In the genomic region with DNA sequence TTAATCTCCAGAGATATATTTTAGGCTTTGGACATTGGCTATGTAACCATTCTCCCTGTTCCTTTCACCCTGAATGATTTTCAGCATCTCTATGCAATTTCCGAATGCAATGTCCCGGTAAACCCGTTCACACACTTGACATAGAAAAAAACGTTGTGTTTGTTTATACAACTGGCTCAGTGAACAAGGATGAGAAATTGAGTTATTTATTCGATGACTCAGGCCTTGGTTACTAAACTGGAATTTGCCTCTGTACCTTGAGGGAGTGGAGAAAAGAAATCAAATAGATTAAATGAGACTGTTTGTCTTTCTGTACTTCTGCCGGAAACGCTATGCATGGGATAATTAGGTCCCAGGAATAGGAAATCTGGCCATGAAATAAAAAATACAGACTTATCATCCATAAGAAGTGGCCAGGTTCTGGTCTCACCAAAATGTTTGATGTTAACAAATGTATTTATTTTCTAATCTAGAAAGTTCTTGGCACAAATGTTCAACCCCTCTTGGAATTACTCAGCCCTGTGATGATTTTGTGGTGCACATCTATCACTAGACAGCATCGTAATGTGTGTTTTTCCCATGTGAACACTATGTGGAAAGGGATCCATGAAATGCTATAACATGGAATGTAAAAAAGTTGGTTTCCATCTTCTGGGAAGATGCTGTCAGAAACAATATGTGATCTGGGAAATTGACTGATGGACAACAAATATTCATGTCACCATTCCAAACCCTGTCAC, we compare ENCODE assay signal across 18 cellular contexts.
DNase-seq lines count a peak whose midpoint lies in the region; TF ChIP-seq lines count a peak whose summit lies in the region.
"Had no signal": no experiment of that assay in that cellular context is flagged by ENCODE, and none has a peak within 500 bp of the region (broad histone marks: within the 10 kb centered on the region; RNA-seq: fewer than 3 reads in every experiment).

No MANE protein-coding gene starts in this region.

- no peaks in the 10 kb centered on the region for H3F3A ChIP-seq in SK-N-SH (replicated peaks; ENCODE audit: insufficient read depth)

- no peak for TF ChIP-seq RAD21 in SK-N-SH (IDR thresholded peaks at IDR 0.05; ENCODE audit: low read length)

- no peaks in the 10 kb centered on the region for H4K20me1 ChIP-seq in SK-N-SH (ENCODE audit: insufficient read depth)

- TF ChIP-seq EP300 in SK-N-SH (IDR thresholded peaks at IDR 0.05; ENCODE audit: borderline replicate concordance in 1 of 2, low read depth in 1 of 2, low read length in 1 of 2): no peak

- H3K27me3 Mint-ChIP-seq in activated CD4-positive, alpha-beta memory T cell treated with anti-CD3 and anti-CD28 coated beads, Interleukin-2, amount 10 ng/mL, durations not matched to agents 7 days and 5 days: no peaks in the 10 kb centered on the region
- H3K27me3 Mint-ChIP-seq: CD4-positive, alpha-beta T cell had no signal

- no peaks in the 10 kb centered on the region for H3K9me2 ChIP-seq in SK-N-SH

- peak; percentile 90 for DNase-seq in A172 (ENCODE audit: low spot score)
- peak; percentile 86 for DNase-seq in EH (ENCODE audit: low read depth)
- DNase-seq in SK-N-SH: no peak
- DNase-seq in fibroblast of the aortic adventitia (ENCODE audit: low read depth): peak; percentile 21
- DNase-seq in activated CD4-positive, alpha-beta memory T cell treated with anti-CD3 and anti-CD28 coated beads, Interleukin-2, amount 10 ng/mL, durations not matched to agents 7 days and 5 days: no peak
- no peak for DNase-seq in NCI-H1417 treated with DMSO at 0.1 percent for 48 hours (lab: John Stamatoyannopoulos, UW)
- no peak for DNase-seq in occipital lobe (lab: John Stamatoyannopoulos, UW)
- no peak for DNase-seq in HuH-7.5 (ENCODE audit: low spot score)
- DNase-seq: activated CD8-positive, alpha-beta memory T cell treated with anti-CD3 and anti-CD28 coated beads, Interleukin-2, amount 50 U/mL, for 4 hours; CD4-positive, alpha-beta T cell; gastrocnemius medialis; left ventricle myocardium superior; MV-4-11; nucleus accumbens; stimulated activated CD4-positive, alpha-beta T cell treated with anti-CD3 and anti-CD28 coated beads, Interleukin-1b, Interleukin-23, amount 100 ng/mL, for 48 hours; stomach had no signal

- H3K36me3 Mint-ChIP-seq in activated CD4-positive, alpha-beta memory T cell treated with anti-CD3 and anti-CD28 coated beads, Interleukin-2, amount 10 ng/mL, durations not matched to agents 7 days and 5 days (ENCODE audit: low read depth): no peaks in the 10 kb centered on the region

- POLR2A ChIA-PET in SK-N-SH (lab: Yijun Ruan, JAX): no interaction called here
- POLR2A ChIA-PET in activated CD4-positive, alpha-beta memory T cell treated with anti-CD3 and anti-CD28 coated beads, Interleukin-2, amount 10 ng/mL, durations not matched to agents 7 days and 5 days (lab: Charles Lee): no interaction called here

- no peak overlapping the region for H3K4me3 Mint-ChIP-seq in activated CD4-positive, alpha-beta memory T cell treated with anti-CD3 and anti-CD28 coated beads, Interleukin-2, amount 10 ng/mL, durations not matched to agents 7 days and 5 days
- H3K4me3 Mint-ChIP-seq: CD4-positive, alpha-beta T cell had no signal

- no peak overlapping the region; a peak in 1 of 4 replicates for H3K27ac ChIP-seq in SK-N-SH (ENCODE audit: low read depth in 2 of 2, low read length in 1 of 2)
- H3K27ac ChIP-seq: cardiac muscle cell, gastrocnemius medialis, stomach had no signal

- H3K4me1 ChIP-seq in SK-N-SH (ENCODE audit: control insufficient read depth in 1 of 2, insufficient read depth in 2 of 2, low read depth in 1 of 2, low read length in 1 of 2): no peaks in the 10 kb centered on the region
- H3K4me1 ChIP-seq: gastrocnemius medialis, stomach had no signal

- no peak overlapping the region for H2AFZ ChIP-seq in SK-N-SH (ENCODE audit: low read depth)

- TF ChIP-seq CTCF in SK-N-SH (IDR thresholded peaks at IDR 0.05) (no peak), fibroblast of the aortic adventitia (IDR thresholded peaks at IDR 0.05; ENCODE audit: insufficient read depth, low read length) (no peak)

- no peak overlapping the region for H3K4me2 ChIP-seq in SK-N-SH

- H3K4me3 ChIP-seq in SK-N-SH (ENCODE audit: low read depth in 2 of 2, low read length in 1 of 2) (no peak overlapping the region), fibroblast of the aortic adventitia (ENCODE audit: low read depth, low read length) (no peak overlapping the region)
- H3K4me3 ChIP-seq: cardiac muscle cell, gastrocnemius medialis, GM12878, stomach had no signal

- no peak overlapping the region for H3K9ac ChIP-seq in SK-N-SH

- WGBS in SK-N-SH (ENCODE audit: low lambda C conversion rate): 55% methylated on average over 8 of the region's 8 CpGs

- H3K9me3 Mint-ChIP-seq in activated CD4-positive, alpha-beta memory T cell treated with anti-CD3 and anti-CD28 coated beads, Interleukin-2, amount 10 ng/mL, durations not matched to agents 7 days and 5 days: no peaks in the 10 kb centered on the region
- H3K9me3 Mint-ChIP-seq: CD4-positive, alpha-beta T cell had no signal

- no peaks in the 10 kb centered on the region for H3K9me3 ChIP-seq in SK-N-SH
- H3K9me3 ChIP-seq: gastrocnemius medialis, stomach had no signal

- no peaks in the 10 kb centered on the region for H3K27me3 ChIP-seq in SK-N-SH (ENCODE audit: insufficient read depth)
- H3K27me3 ChIP-seq: cardiac muscle cell, gastrocnemius medialis, stomach had no signal

- H3K79me2 ChIP-seq in SK-N-SH (ENCODE audit: insufficient read depth): no peaks in the 10 kb centered on the region

- H3K27ac Mint-ChIP-seq in activated CD4-positive, alpha-beta memory T cell treated with anti-CD3 and anti-CD28 coated beads, Interleukin-2, amount 10 ng/mL, durations not matched to agents 7 days and 5 days: no peak overlapping the region
- H3K27ac Mint-ChIP-seq: CD4-positive, alpha-beta T cell had no signal

- CTCF ChIA-PET in SK-N-SH (lab: Yijun Ruan, JAX): interaction anchor here (2.0 kb wide), 1 partner anchor 10 kb away, joined by 7 read pairs; no protein-coding TSS in a partner anchor
- CTCF ChIA-PET in activated CD4-positive, alpha-beta memory T cell treated with anti-CD3 and anti-CD28 coated beads, Interleukin-2, amount 10 ng/mL, durations not matched to agents 7 days and 5 days (lab: Charles Lee): no interaction called here

- H3K4me1 Mint-ChIP-seq in activated CD4-positive, alpha-beta memory T cell treated with anti-CD3 and anti-CD28 coated beads, Interleukin-2, amount 10 ng/mL, durations not matched to agents 7 days and 5 days: no peaks in the 10 kb centered on the region

- H3K36me3 ChIP-seq in SK-N-SH (replicated peaks in 1 of 2; ENCODE audit: control insufficient read depth in 1 of 2, insufficient read depth in 2 of 2, low read length in 1 of 2): no peaks in the 10 kb centered on the region
- H3K36me3 ChIP-seq: cardiac muscle cell, gastrocnemius medialis, stomach had no signal

TF ChIP-seq in SK-N-SH, 30 proteins besides CTCF, POLR2A, EP300 and RAD21:
- TF ChIP-seq TCF12 (IDR thresholded peaks at IDR 0.05) (0 out of 2 replicates have a peak, but pooled peaks have one; percentile 12), JUND (IDR thresholded peaks at IDR 0.05) (peak; percentile 39), FOSL2 (IDR thresholded peaks at IDR 0.05; ENCODE audit: borderline replicate concordance, low read depth) (0 out of 2 replicates have a peak, but pooled peaks have one; percentile 28)
- TF ChIP-seq, protein P1, sequence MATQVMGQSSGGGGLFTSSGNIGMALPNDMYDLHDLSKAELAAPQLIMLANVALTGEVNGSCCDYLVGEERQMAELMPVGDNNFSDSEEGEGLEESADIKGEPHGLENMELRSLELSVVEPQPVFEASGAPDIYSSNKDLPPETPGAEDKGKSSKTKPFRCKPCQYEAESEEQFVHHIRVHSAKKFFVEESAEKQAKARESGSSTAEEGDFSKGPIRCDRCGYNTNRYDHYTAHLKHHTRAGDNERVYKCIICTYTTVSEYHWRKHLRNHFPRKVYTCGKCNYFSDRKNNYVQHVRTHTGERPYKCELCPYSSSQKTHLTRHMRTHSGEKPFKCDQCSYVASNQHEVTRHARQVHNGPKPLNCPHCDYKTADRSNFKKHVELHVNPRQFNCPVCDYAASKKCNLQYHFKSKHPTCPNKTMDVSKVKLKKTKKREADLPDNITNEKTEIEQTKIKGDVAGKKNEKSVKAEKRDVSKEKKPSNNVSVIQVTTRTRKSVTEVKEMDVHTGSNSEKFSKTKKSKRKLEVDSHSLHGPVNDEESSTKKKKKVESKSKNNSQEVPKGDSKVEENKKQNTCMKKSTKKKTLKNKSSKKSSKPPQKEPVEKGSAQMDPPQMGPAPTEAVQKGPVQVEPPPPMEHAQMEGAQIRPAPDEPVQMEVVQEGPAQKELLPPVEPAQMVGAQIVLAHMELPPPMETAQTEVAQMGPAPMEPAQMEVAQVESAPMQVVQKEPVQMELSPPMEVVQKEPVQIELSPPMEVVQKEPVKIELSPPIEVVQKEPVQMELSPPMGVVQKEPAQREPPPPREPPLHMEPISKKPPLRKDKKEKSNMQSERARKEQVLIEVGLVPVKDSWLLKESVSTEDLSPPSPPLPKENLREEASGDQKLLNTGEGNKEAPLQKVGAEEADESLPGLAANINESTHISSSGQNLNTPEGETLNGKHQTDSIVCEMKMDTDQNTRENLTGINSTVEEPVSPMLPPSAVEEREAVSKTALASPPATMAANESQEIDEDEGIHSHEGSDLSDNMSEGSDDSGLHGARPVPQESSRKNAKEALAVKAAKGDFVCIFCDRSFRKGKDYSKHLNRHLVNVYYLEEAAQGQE (IDR thresholded peaks at IDR 0.05; ENCODE audit: low read depth, low read length): no peak

Comparison
In these comparisons a context has a peak if more than half of its experiments do, and no peak if none do; other contexts are left out.
1. DNase-seq: peak in A172 (single experiment), EH (single experiment) and fibroblast of the aortic adventitia (single experiment); none in SK-N-SH (single experiment), activated CD4-positive, alpha-beta memory T cell treated with anti-CD3 and anti-CD28 coated beads, Interleukin-2, amount 10 ng/mL, durations not matched to agents 7 days and 5 days (single experiment), NCI-H1417 treated with DMSO at 0.1 percent for 48 hours (single experiment), occipital lobe (single experiment) and HuH-7.5 (single experiment).